In genomic region chr9:37410969-37411785, GRCh38 we compare ENCODE assay signal across 9 cellular contexts. TPM values are rescaled to one million over a fixed set of nuclear protein-coding genes. Genes with fewer than 3 reads are reported as not detected.
DNase-seq lines count a peak whose midpoint lies in the region; ATAC-seq and TF ChIP-seq lines count a peak whose summit lies in the region.
"Had no signal": no experiment of that assay in that cellular context is flagged by ENCODE, and none has a peak within 500 bp of the region (broad histone marks: within the 10 kb centered on the region; RNA-seq: fewer than 3 reads in every experiment).

No MANE protein-coding gene starts in this region.

- no peak overlapping the region for H3K27ac ChIP-seq in WERI-Rb-1

- no peaks in the 10 kb centered on the region for H3K27me3 ChIP-seq in WERI-Rb-1 (ENCODE audit: insufficient read depth, low read depth, severe bottlenecking)
- H3K27me3 ChIP-seq: adrenal gland had no signal

- peak; percentile 49 for TF ChIP-seq CTCF in WERI-Rb-1 (IDR thresholded peaks at IDR 0.05; ENCODE audit: low read depth, low read length)
- TF ChIP-seq CTCF in nephron (IDR thresholded peaks at IDR 0.05; ENCODE audit: unreplicated experiment in 3 of 3): no peak

- no peaks in the 10 kb centered on the region for H3K36me3 ChIP-seq in WERI-Rb-1
- H3K36me3 ChIP-seq: adrenal gland had no signal

- H3K27me3 Mint-ChIP-seq in nephron (ENCODE audit: low read depth): peaks cover 17% of the 10 kb centered on the region

- H3K9me3 ChIP-seq in WERI-Rb-1 (ENCODE audit: severe bottlenecking): no peaks in the 10 kb centered on the region
- H3K9me3 ChIP-seq: adrenal gland had no signal

- H3K9me3 Mint-ChIP-seq in nephron: no peaks in the 10 kb centered on the region

- DNase-seq in activated CD4-positive, alpha-beta T cell treated with anti-CD3 and anti-CD28 coated beads, Interleukin-2, amount 50 U/mL, for 48 hours: peak; percentile 56 to 62
- no peak for DNase-seq in activated CD4-positive, alpha-beta T cell treated with anti-CD3 and anti-CD28 coated beads for 1 hour
- no peak for DNase-seq in WERI-Rb-1
- DNase-seq in H4 (ENCODE audit: low spot score): no peak
- no peak for DNase-seq in dedifferentiated amniotic fluid mesenchymal stem cell (ENCODE audit: extremely low spot score)
- no peak for DNase-seq in middle frontal gyrus (ENCODE audit: extremely low spot score, low spot score)

- peaks cover 23% of the 10 kb centered on the region for H3K4me1 Mint-ChIP-seq in nephron

- H3K4me3 Mint-ChIP-seq in nephron: no peak overlapping the region

- peak overlapping the region in 2 of 3 experiments; percentile 30 to 84 for H3K27ac Mint-ChIP-seq in nephron

- no peak overlapping the region for H3K4me3 ChIP-seq in WERI-Rb-1 (ENCODE audit: low read depth, low read length)
- H3K4me3 ChIP-seq: adrenal gland had no signal

- ATAC-seq in HG02763 (IDR thresholded peaks at IDR 0.05; ENCODE audit: unreplicated experiment): peak; percentile 18

- H3K36me3 Mint-ChIP-seq in nephron (ENCODE audit: low read depth): no peaks in the 10 kb centered on the region

RNA-seq across cellular contexts. Expression of gene GRHPR, which starts 11.3 kb away (rescaled TPM):
- total RNA-seq in H4 (2014; rRNA removed; shearing (Covaris generic)): 172 and 191 TPM in 2 replicates

RNA-seq across cellular contexts. Expression of gene ZBTB5, which starts 54.1 kb away (rescaled TPM):
- total RNA-seq in H4 (2014; rRNA removed; shearing (Covaris generic)): 13.6 and 14.6 TPM in 2 replicates

Comparison
In these comparisons a context has a peak if more than half of its experiments do, and no peak if none do; other contexts are left out.
1. DNase-seq: peak in activated CD4-positive, alpha-beta T cell treated with anti-CD3 and anti-CD28 coated beads, Interleukin-2, amount 50 U/mL, for 48 hours (2 of 2); none in activated CD4-positive, alpha-beta T cell treated with anti-CD3 and anti-CD28 coated beads for 1 hour (single experiment), WERI-Rb-1 (single experiment), H4 (single experiment), dedifferentiated amniotic fluid mesenchymal stem cell (single experiment) and middle frontal gyrus (single experiment).